9 cellular contexts compared by ENCODE assay signal in genomic region chr17:19448341-19449268, GRCh38. TPM values are rescaled to one million over a fixed set of nuclear protein-coding genes. Genes with fewer than 3 reads are reported as not detected.
DNase-seq lines count a peak whose midpoint lies in the region; ATAC-seq and TF ChIP-seq lines count a peak whose summit lies in the region.
"Had no signal": no experiment of that assay in that cellular context is flagged by ENCODE, and none has a peak within 500 bp of the region (broad histone marks: within the 10 kb centered on the region; RNA-seq: fewer than 3 reads in every experiment).

No MANE protein-coding gene starts in this region.

- peaks cover 4% of the 10 kb centered on the region for H3K27me3 Mint-ChIP-seq in activated CD8-positive, alpha-beta T cell treated with anti-CD3 and anti-CD28 coated beads for 36 hours

- ATAC-seq in PC-3 (peak; percentile 75), HG03025 (IDR thresholded peaks at IDR 0.05; ENCODE audit: low FRiP score, unreplicated experiment) (no peak), HG03097 (IDR thresholded peaks at IDR 0.05; ENCODE audit: low FRiP score, unreplicated experiment) (no peak)
- no peak for ATAC-seq in activated CD8-positive, alpha-beta T cell treated with anti-CD3 and anti-CD28 coated beads for 36 hours
- ATAC-seq: activated naive CD4-positive, alpha-beta T cell treated with anti-CD3 and anti-CD28 coated beads, Interleukin-2, amount 50 U/mL, for 72 hours had no signal

- CTCF ChIA-PET in AG04449 (lab: Yijun Ruan, JAX) = interaction anchor here (1.0 to 6.0 kb wide), 23 partner anchors 9 to 318 kb away, joined by 3 to 293 read pairs (median 10); partner anchors contain the start of genes B9D1, MAPK7, MFAP4 and RNF112
- CTCF ChIA-PET in PC-3 (lab: Charles Lee) = interaction anchor here (0.6 kb wide), 1 partner anchor 13 kb away, joined by 3 read pairs; no protein-coding TSS in a partner anchor
- CTCF ChIA-PET in activated CD8-positive, alpha-beta T cell treated with anti-CD3 and anti-CD28 coated beads for 36 hours (lab: Charles Lee) = interaction anchor here (1.1 to 7.2 kb wide), 9 partner anchors 9 to 141 kb away, joined by 3 to 133 read pairs (median 10); partner anchors contain the start of genes B9D1 and MAPK7

- H3K4me3 ChIP-seq in AG04449 (ENCODE audit: low read depth, low read length) (no peak overlapping the region), PC-3 (ENCODE audit: low read length) (no peak overlapping the region), epithelial cell of esophagus (ENCODE audit: low read length) (no peak overlapping the region), mucosa of rectum (ENCODE audit: low read length in 2 of 2) (no peak overlapping the region)

- no peaks in the 10 kb centered on the region for H4K20me1 ChIP-seq in PC-3 (ENCODE audit: low read length)

- H3K9me3 ChIP-seq in PC-3 (ENCODE audit: low read length) (0 out of 2 replicates have a peak, but pooled peaks cover 3% of the 10 kb centered on the region), mucosa of rectum (ENCODE audit: control insufficient read depth in 2 of 2, low read length in 2 of 2) (no peaks in the 10 kb centered on the region)

- TF ChIP-seq CTCF in AG04449 (IDR thresholded peaks at IDR 0.05; ENCODE audit: insufficient read depth, low read length, missing control alignments) (no peak), PC-3 (conservative IDR thresholded peaks at IDR 0.05; ENCODE audit: low read depth, low read length) (no peak), epithelial cell of esophagus (IDR thresholded peaks at IDR 0.05; ENCODE audit: insufficient read depth, low read depth, low read length, missing control alignments) (no peak)
- TF ChIP-seq CTCF in activated CD8-positive, alpha-beta T cell treated with anti-CD3 and anti-CD28 coated beads for 36 hours (IDR thresholded peaks at IDR 0.05) = no peak

- H3K4me2 ChIP-seq in PC-3 (ENCODE audit: low read length) = no peak overlapping the region

- no peaks in the 10 kb centered on the region for H3K9me2 ChIP-seq in PC-3 (replicated peaks; ENCODE audit: low read length)

- 0 out of 2 replicates have a peak overlapping the region, but pooled peaks have one; percentile 13 for H2AFZ ChIP-seq in PC-3 (ENCODE audit: low read length)

- H3K4me1 ChIP-seq in PC-3 (ENCODE audit: insufficient read depth, low read length) = peaks cover 11% of the 10 kb centered on the region
- H3K4me1 ChIP-seq in mucosa of rectum (ENCODE audit: control insufficient read depth in 2 of 2, insufficient read depth in 2 of 2, low read length in 2 of 2) = peaks cover 0 to 7% of the 10 kb centered on the region in 2 donors

- POLR2A ChIA-PET in AG04449 (lab: Yijun Ruan, JAX) = interaction anchor here (1.8 to 2.8 kb wide), 3 partner anchors 64 to 86 kb away, joined by 5 to 16 read pairs (median 9); partner anchors contain the start of genes B9D1 and MAPK7
- POLR2A ChIA-PET in PC-3 (lab: Charles Lee; ENCODE audit: unreplicated experiment) = no interaction called here
- POLR2A ChIA-PET in activated CD8-positive, alpha-beta T cell treated with anti-CD3 and anti-CD28 coated beads for 36 hours (lab: Charles Lee) = interaction anchor here (0.7 kb wide), 1 partner anchor 86 kb away, joined by 4 read pairs; the partner anchor contains the start of gene B9D1

- H3F3A ChIP-seq in PC-3 (ENCODE audit: low read length, unreplicated experiment) = no peaks in the 10 kb centered on the region

- no peaks in the 10 kb centered on the region for H3K79me2 ChIP-seq in PC-3 (ENCODE audit: low read length)

- DNase-seq in AG04449 (ENCODE audit: low read depth, low spot score) (peak; percentile 93), PC-3 (peak; percentile 79), epithelial cell of esophagus (ENCODE audit: low read depth) (peak; percentile 86), 8988T (no peak)
- no peak for DNase-seq in activated CD8-positive, alpha-beta T cell treated with anti-CD3 and anti-CD28 coated beads for 36 hours

- no peaks in the 10 kb centered on the region for H3K4me1 Mint-ChIP-seq in activated CD8-positive, alpha-beta T cell treated with anti-CD3 and anti-CD28 coated beads for 36 hours (ENCODE audit: low read depth)

- H3K4me3 Mint-ChIP-seq in activated CD8-positive, alpha-beta T cell treated with anti-CD3 and anti-CD28 coated beads for 36 hours = no peak overlapping the region

- no peaks in the 10 kb centered on the region for H3K36me3 Mint-ChIP-seq in activated CD8-positive, alpha-beta T cell treated with anti-CD3 and anti-CD28 coated beads for 36 hours (ENCODE audit: low read depth)

- intact Hi-C loops in PC-3 (cut with micrococcal nuclease) = no loop called here
- intact Hi-C loops in activated CD8-positive, alpha-beta T cell treated with anti-CD3 and anti-CD28 coated beads for 36 hours (cut with micrococcal nuclease) = no loop called here

- BruUV-seq in PC-3 (replicated peaks; lab: Mats Ljungman, UMichigan) = no TSS peak

- H3K9ac ChIP-seq in PC-3 (ENCODE audit: low read length) (no peak overlapping the region), mucosa of rectum (ENCODE audit: low read depth in 1 of 2, low read length in 2 of 2) (no peak overlapping the region)

- no peak overlapping the region for H3K27ac Mint-ChIP-seq in activated CD8-positive, alpha-beta T cell treated with anti-CD3 and anti-CD28 coated beads for 36 hours

- H3K27ac ChIP-seq in PC-3 (ENCODE audit: low read length) (0 out of 2 replicates have a peak overlapping the region, but pooled peaks have one; percentile 16), mucosa of rectum (ENCODE audit: low read depth in 2 of 2, low read length in 2 of 2) (peak overlapping the region; percentile 59 to 74)

- H3K27me3 ChIP-seq in PC-3 (ENCODE audit: low read length) (no peaks in the 10 kb centered on the region), mucosa of rectum (ENCODE audit: control insufficient read depth in 2 of 2, insufficient read depth in 2 of 2, low read length in 2 of 2) (peaks cover 0 to 2% of the 10 kb centered on the region in 2 donors)

- peaks cover 1% of the 10 kb centered on the region for H3K9me3 Mint-ChIP-seq in activated CD8-positive, alpha-beta T cell treated with anti-CD3 and anti-CD28 coated beads for 36 hours

- H3K36me3 ChIP-seq in PC-3 (ENCODE audit: low read depth, low read length) (no peaks in the 10 kb centered on the region), mucosa of rectum (ENCODE audit: control insufficient read depth in 2 of 2, insufficient read depth in 2 of 2, low read length in 2 of 2) (no peaks in the 10 kb centered on the region)

RNA-seq across cellular contexts. Expression of gene RNF112, which starts 37.6 kb away (rescaled TPM):
- 0.18 and 1.0 TPM in 2 replicates for total RNA-seq in PC-3 (2014; rRNA removed)
- total RNA-seq in activated CD8-positive, alpha-beta T cell treated with anti-CD3 and anti-CD28 coated beads for 36 hours = under 1 TPM; 0.34 to 0.63 TPM

Comparison
In these comparisons a context has a peak if more than half of its experiments do, and no peak if none do; other contexts are left out.
1. DNase-seq: peak in AG04449 (single experiment), PC-3 (single experiment) and epithelial cell of esophagus (single experiment); none in activated CD8-positive, alpha-beta T cell treated with anti-CD3 and anti-CD28 coated beads for 36 hours (single experiment) and 8988T (single experiment).